8 cellular contexts compared by ENCODE assay signal in genomic region chr5:97181856-97182545, GRCh38. TPM values are rescaled to one million over a fixed set of nuclear protein-coding genes. Genes with fewer than 3 reads are reported as not detected.
DNase-seq lines count a peak whose midpoint lies in the region; ATAC-seq and TF ChIP-seq lines count a peak whose summit lies in the region.

No MANE protein-coding gene starts in this region.

- peaks cover 47% of the 10 kb centered on the region for H3K4me1 Mint-ChIP-seq in stimulated activated effector memory CD8-positive, alpha-beta T cell treated with anti-CD3 and anti-CD28 coated beads, Interleukin-12 subunit alpha, Interleukin-12 subunit beta, amount 100 ng/mL, for 72 hours

- peak overlapping the region; percentile 70 for H3K4me2 ChIP-seq in hepatocyte

- H3K4me3 ChIP-seq in WERI-Rb-1 (ENCODE audit: low read depth, low read length) = peak overlapping the region; percentile 100
- H3K4me3 ChIP-seq in hepatocyte = peak overlapping the region; percentile 69

- no peaks in the 10 kb centered on the region for H4K20me1 ChIP-seq in hepatocyte (ENCODE audit: insufficient read depth, poor library complexity, severe bottlenecking)

- H3K9me3 ChIP-seq in WERI-Rb-1 (ENCODE audit: severe bottlenecking) (no peaks in the 10 kb centered on the region), hepatocyte (ENCODE audit: low read depth) (no peaks in the 10 kb centered on the region)

- H3K36me3 Mint-ChIP-seq in stimulated activated effector memory CD8-positive, alpha-beta T cell treated with anti-CD3 and anti-CD28 coated beads, Interleukin-12 subunit alpha, Interleukin-12 subunit beta, amount 100 ng/mL, for 72 hours = peaks cover 56% of the 10 kb centered on the region

- 83% methylated on average over 4 of the region's 4 CpGs for WGBS in hepatocyte (ENCODE audit: low lambda C conversion rate, missing lambda C conversion rate)

- H3K4me3 Mint-ChIP-seq in stimulated activated effector memory CD8-positive, alpha-beta T cell treated with anti-CD3 and anti-CD28 coated beads, Interleukin-12 subunit alpha, Interleukin-12 subunit beta, amount 100 ng/mL, for 72 hours = peak overlapping the region; percentile 77

- DNase-seq in DMS 273 (lab: John Stamatoyannopoulos, UW; ENCODE audit: unreplicated experiment) = peak; percentile 18
- DNase-seq in DMS 273 treated with DMSO at 0.1 percent for 48 hours (lab: John Stamatoyannopoulos, UW) = no peak
- DNase-seq in WERI-Rb-1 = no peak
- DNase-seq in hepatocyte (ENCODE audit: low spot score) = no peak
- DNase-seq in stimulated activated effector memory CD8-positive, alpha-beta T cell treated with anti-CD3 and anti-CD28 coated beads, Interleukin-12 subunit alpha, Interleukin-12 subunit beta, amount 100 ng/mL, for 72 hours (ENCODE audit: low spot score in 2 of 2) = no peak
- no peak for DNase-seq in A172 (ENCODE audit: low spot score)
- DNase-seq in amniotic stem cell (lab: John Stamatoyannopoulos, UW) = no peak
- DNase-seq in AG08396 (ENCODE audit: low spot score) = no peak

- H3K27me3 ChIP-seq in WERI-Rb-1 (ENCODE audit: insufficient read depth, low read depth, severe bottlenecking) = no peaks in the 10 kb centered on the region
- no peaks in the 10 kb centered on the region for H3K27me3 ChIP-seq in hepatocyte

- H3K9me2 ChIP-seq in hepatocyte (replicated peaks; ENCODE audit: insufficient read depth) = no peaks in the 10 kb centered on the region

- H3K36me3 ChIP-seq in WERI-Rb-1 (peaks cover 24% of the 10 kb centered on the region), hepatocyte (replicated peaks; ENCODE audit: insufficient read depth, low read depth) (no peaks in the 10 kb centered on the region)

- H3K27ac Mint-ChIP-seq in stimulated activated effector memory CD8-positive, alpha-beta T cell treated with anti-CD3 and anti-CD28 coated beads, Interleukin-12 subunit alpha, Interleukin-12 subunit beta, amount 100 ng/mL, for 72 hours = peak overlapping the region; percentile 100

- H2AFZ ChIP-seq in hepatocyte = peak overlapping the region; percentile 85

- H3K4me1 ChIP-seq in hepatocyte (ENCODE audit: insufficient read depth) = peaks cover 12% of the 10 kb centered on the region

- no peak for TF ChIP-seq CTCF in WERI-Rb-1 (IDR thresholded peaks at IDR 0.05; ENCODE audit: low read depth, low read length)
- no peak for TF ChIP-seq CTCF in hepatocyte (IDR thresholded peaks at IDR 0.05; ENCODE audit: poor library complexity)

- no peak for ATAC-seq in stimulated activated effector memory CD8-positive, alpha-beta T cell treated with anti-CD3 and anti-CD28 coated beads, Interleukin-12 subunit alpha, Interleukin-12 subunit beta, amount 100 ng/mL, for 72 hours

- peak overlapping the region; percentile 99 for H3K27ac ChIP-seq in WERI-Rb-1
- peak overlapping the region; percentile 95 for H3K27ac ChIP-seq in hepatocyte

- no peaks in the 10 kb centered on the region for H3K9me3 Mint-ChIP-seq in stimulated activated effector memory CD8-positive, alpha-beta T cell treated with anti-CD3 and anti-CD28 coated beads, Interleukin-12 subunit alpha, Interleukin-12 subunit beta, amount 100 ng/mL, for 72 hours

- H3K79me2 ChIP-seq in hepatocyte = peaks cover 39% of the 10 kb centered on the region

RNA-seq across cellular contexts. Expression of gene RIOK2, which starts 1.0 kb away (rescaled TPM):
- 28.5 and 44.1 TPM in 2 replicates for total RNA-seq in hepatocyte
- 25.7 and 34.4 TPM in 2 replicates for polyA plus RNA-seq in hepatocyte
- total RNA-seq in A172 (2014; rRNA removed; shearing (Covaris generic)) = 24.8 and 27.2 TPM in 2 replicates

RNA-seq across cellular contexts. Expression of gene LIX1, which starts 39.6 kb away (rescaled TPM):
- 4.7 and 6.2 TPM in 2 replicates for total RNA-seq in hepatocyte
- 2.4 and 4.3 TPM in 2 replicates for polyA plus RNA-seq in hepatocyte
- not detected in 2 replicates for total RNA-seq in A172 (2014; rRNA removed; shearing (Covaris generic))
